Comparison of ENCODE assay signal across 31 cellular contexts in the genomic region with DNA sequence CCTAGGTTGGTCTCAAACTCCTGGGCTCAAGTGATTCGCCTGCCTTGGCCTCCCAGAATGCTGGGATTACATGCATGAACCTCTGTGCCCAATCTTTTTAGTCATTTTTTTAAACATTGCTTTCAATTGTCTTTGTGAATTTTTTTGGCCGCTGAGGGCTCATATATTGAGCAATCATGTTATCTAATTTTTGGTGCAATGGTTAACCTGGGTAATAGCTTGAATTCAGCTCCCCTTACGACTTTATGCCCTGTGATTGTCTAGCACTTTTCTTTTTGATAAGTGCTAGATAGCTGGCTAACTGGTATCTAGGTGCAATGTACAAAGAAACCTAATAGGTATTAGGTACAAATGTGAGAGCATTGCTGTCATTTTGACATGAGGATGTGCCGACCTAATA. TPM values are rescaled to one million over a fixed set of nuclear protein-coding genes. Genes with fewer than 3 reads are reported as not detected.
"Had no signal": no experiment of that assay in that cellular context is flagged by ENCODE, and none has a peak within 500 bp of the region (broad histone marks: within the 10 kb centered on the region; RNA-seq: fewer than 3 reads in every experiment).

No MANE protein-coding gene starts in this region.

- H3K36me3 ChIP-seq: neural progenitor cell, ovary, spleen, suprapubic skin, tibial artery, transverse colon, upper lobe of right lung, uterus had no signal

- H3K27ac ChIP-seq: neural progenitor cell, ovary, parathyroid adenoma, psoas muscle, skin epidermis, spleen, suprapubic skin, testis, tibial artery, transverse colon, upper lobe of right lung, uterus had no signal

- H3K4me3 Mint-ChIP-seq: naive thymus-derived CD8-positive, alpha-beta T cell; nephron; neural progenitor cell; stimulated activated memory B cell treated with anti-CD40 and anti-IgM and Interleukin-4, amounts not matched to agents 10 μg/mL and 1 μg/mL and 100 μg/mL, for 72 hours; stimulated activated naive CD8-positive, alpha-beta T cell treated with anti-CD3 and anti-CD28 coated beads, Interleukin-15, amount 100 ng/mL, for 72 hours; type B pancreatic cell had no signal

- H3K36me3 Mint-ChIP-seq: naive thymus-derived CD8-positive, alpha-beta T cell; neural progenitor cell; stimulated activated memory B cell treated with anti-CD40 and anti-IgM and Interleukin-4, amounts not matched to agents 10 μg/mL and 1 μg/mL and 100 μg/mL, for 72 hours; type B pancreatic cell had no signal

- H3K27ac Mint-ChIP-seq: naive thymus-derived CD8-positive, alpha-beta T cell; nephron; neural progenitor cell; progenitor cell of endocrine pancreas; stimulated activated memory B cell treated with anti-CD40 and anti-IgM and Interleukin-4, amounts not matched to agents 10 μg/mL and 1 μg/mL and 100 μg/mL, for 72 hours; stimulated activated naive CD8-positive, alpha-beta T cell treated with anti-CD3 and anti-CD28 coated beads, Interleukin-15, amount 100 ng/mL, for 72 hours; type B pancreatic cell had no signal

- ATAC-seq: naive thymus-derived CD8-positive, alpha-beta T cell; psoas muscle; right cardiac atrium; sciatic nerve; stimulated activated memory B cell treated with anti-CD40 and anti-IgM and Interleukin-4, amounts not matched to agents 10 μg/mL and 1 μg/mL and 100 μg/mL, for 72 hours; stimulated activated naive CD8-positive, alpha-beta T cell treated with anti-CD3 and anti-CD28 coated beads, Interleukin-15, amount 100 ng/mL, for 72 hours; stimulated activated naive CD8-positive, alpha-beta T cell treated with anti-CD3 and anti-CD28 coated beads, Interleukin-15, Interleukin-2, amounts not matched to agents 100 U/mL and 50 U/mL, for 24 hours; upper lobe of right lung had no signal

- H3K27me3 ChIP-seq: neural progenitor cell, ovary, suprapubic skin, testis, upper lobe of right lung, uterus had no signal

- H3K4me1 ChIP-seq: neural progenitor cell, parathyroid adenoma, psoas muscle, testis, tibial artery, transverse colon, upper lobe of right lung, uterus had no signal

- H3K9me3 Mint-ChIP-seq: naive thymus-derived CD8-positive, alpha-beta T cell; stimulated activated naive CD8-positive, alpha-beta T cell treated with anti-CD3 and anti-CD28 coated beads, Interleukin-15, amount 100 ng/mL, for 72 hours had no signal

- DNase-seq: naive thymus-derived CD8-positive, alpha-beta T cell; occipital lobe; ovary; posterior cingulate gyrus; psoas muscle; right cardiac atrium; spleen; stimulated activated CD4-positive, alpha-beta T cell treated with anti-CD3 and anti-CD28 coated beads, Interleukin-12 subunit alpha, Interleukin-12 subunit beta, amount 100 ng/mL, for 4 hours; stimulated activated CD4-positive, alpha-beta T cell treated with anti-CD3 and anti-CD28 coated beads, Interleukin-1b, Interleukin-23, amount 100 ng/mL, for 48 hours; stimulated activated CD4-positive, alpha-beta T cell treated with anti-CD3 and anti-CD28 coated beads, Interleukin-4, amount 100 ng/mL, for 1 hour; stimulated activated CD4-positive, alpha-beta T cell treated with anti-CD3 and anti-CD28 coated beads, Interleukin-4, amount 100 ng/mL, for 4 hours; stimulated activated CD8-positive, alpha-beta memory T cell treated with anti-CD3 and anti-CD28 coated beads, Interleukin-4, amount 100 ng/mL, for 48 hours; stimulated activated naive CD4-positive, alpha-beta T cell; stimulated activated naive CD8-positive, alpha-beta T cell treated with anti-CD3 and anti-CD28 coated beads, Interleukin-15, amount 100 ng/mL, for 72 hours; stimulated activated naive CD8-positive, alpha-beta T cell treated with anti-CD3 and anti-CD28 coated beads, Interleukin-15, Interleukin-2, amounts not matched to agents 100 U/mL and 50 U/mL, for 24 hours; substantia nigra; testis; tibial artery; transverse colon; upper lobe of right lung; uterus had no signal

- H3K9ac ChIP-seq: neural progenitor cell, parathyroid adenoma had no signal

- H3K79me2 ChIP-seq: parathyroid adenoma had no signal

- H3K9me3 ChIP-seq: ovary, psoas muscle, spleen, suprapubic skin, testis, tibial artery, transverse colon, upper lobe of right lung, uterus had no signal

- H3K4me3 ChIP-seq: neural progenitor cell, ovary, psoas muscle, skin epidermis, smooth muscle cell, spleen, suprapubic skin, testis, tibial artery, transverse colon, upper lobe of right lung, uterus had no signal

- H3K4me1 Mint-ChIP-seq: nephron, neural progenitor cell had no signal

- H2AFZ ChIP-seq: neural progenitor cell, parathyroid adenoma had no signal

- H3K4me2 ChIP-seq: neural progenitor cell, smooth muscle cell had no signal

RNA-seq across cellular contexts. Expression of gene CAT, which starts 35.3 kb away (rescaled TPM):
- total RNA-seq: smooth muscle cell had no signal
- polyA plus RNA-seq: smooth muscle cell had no signal
